ENCODE assay signal across 29 cellular contexts in genomic region chr2:68574202-68574791, GRCh38.
"Had no signal": no experiment of that assay in that cellular context is flagged by ENCODE, and none has a peak within 500 bp of the region (broad histone marks: within the 10 kb centered on the region; RNA-seq: fewer than 3 reads in every experiment).

No MANE protein-coding gene starts in this region.

- DNase-seq: activated CD4-positive, alpha-beta memory T cell treated with anti-CD3 and anti-CD28 coated beads for 36 hours; activated CD4-positive, alpha-beta T cell treated with anti-CD3 and anti-CD28 coated beads for 36 hours; activated CD4-positive, alpha-beta T cell treated with anti-CD3 and anti-CD28 coated beads, Interleukin-2, amount 10 ng/mL, durations not matched to agents 24 days and 14 days; activated CD4-positive, CD25-positive, alpha-beta regulatory T cell; activated CD4-positive, CD25-positive, alpha-beta regulatory T cell treated with anti-CD3 and anti-CD28 coated beads, Interleukin-2, amount 50 U/mL, for 72 hours; activated CD8-positive, alpha-beta memory T cell treated with anti-CD3 and anti-CD28 coated beads, Interleukin-2, amount 10 ng/mL, durations not matched to agents 7 days and 5 days; activated CD8-positive, alpha-beta memory T cell treated with anti-CD3 and anti-CD28 coated beads, Interleukin-2, amount 50 U/mL, for 4 hours; activated CD8-positive, alpha-beta T cell treated with anti-CD3 and anti-CD28 coated beads, Interleukin-2, amount 10 ng/mL, durations not matched to agents 7 days and 5 days; activated effector memory CD4-positive, alpha-beta T cell treated with anti-CD3 and anti-CD28 coated beads, Interleukin-2, amount 50 U/mL, for 16 hours; activated naive CD4-positive, alpha-beta T cell treated with anti-CD3 and anti-CD28 coated beads for 36 hours; activated naive CD8-positive, alpha-beta T cell treated with anti-CD3 and anti-CD28 coated beads for 36 hours; activated naive CD8-positive, alpha-beta T cell treated with anti-CD3 and anti-CD28 coated beads, Interleukin-2, amount 50 U/mL, for 24 hours; activated T-cell treated with anti-CD3 and anti-CD28 coated beads, Interleukin-2, amount 50 U/mL, for 1 hour; activated T-cell treated with anti-CD3 and anti-CD28 coated beads, Interleukin-2, amount 50 U/mL, for 48 hours; adrenal gland; amygdala; aorta; body of pancreas; central memory CD4-positive, alpha-beta T cell; cerebellar nuclear complex; colonic mucosa; effector memory CD4-positive, alpha-beta T cell; endodermal cell; foreskin fibroblast; head of caudate nucleus; T-helper 2 cell had no signal

- H3K4me1 ChIP-seq: adrenal gland, body of pancreas, colonic mucosa had no signal

- H3K4me3 ChIP-seq: adrenal gland, body of pancreas, cardiac muscle cell, colonic mucosa had no signal

- FAIRE-seq: frontal cortex had no signal

- H3K27ac ChIP-seq: adrenal gland, body of pancreas, cardiac muscle cell, colonic mucosa had no signal

- H3K9me3 ChIP-seq: adrenal gland, body of pancreas, colonic mucosa had no signal

- H3K27me3 ChIP-seq: adrenal gland, body of pancreas, cardiac muscle cell, colonic mucosa had no signal

- ATAC-seq: activated CD4-positive, alpha-beta T cell treated with anti-CD3 and anti-CD28 coated beads for 36 hours; activated CD8-positive, alpha-beta memory T cell treated with anti-CD3 and anti-CD28 coated beads, Interleukin-2, amount 10 ng/mL, durations not matched to agents 7 days and 5 days; activated CD8-positive, alpha-beta T cell treated with anti-CD3 and anti-CD28 coated beads, Interleukin-2, amount 10 ng/mL, durations not matched to agents 7 days and 5 days; activated naive CD8-positive, alpha-beta T cell treated with anti-CD3 and anti-CD28 coated beads, Interleukin-2, amount 50 U/mL, for 24 hours; body of pancreas; esophagus mucosa had no signal

- H3K36me3 ChIP-seq: adrenal gland, cardiac muscle cell, colonic mucosa had no signal
